ENCODE assay signal across 11 cellular contexts in the genomic region with DNA sequence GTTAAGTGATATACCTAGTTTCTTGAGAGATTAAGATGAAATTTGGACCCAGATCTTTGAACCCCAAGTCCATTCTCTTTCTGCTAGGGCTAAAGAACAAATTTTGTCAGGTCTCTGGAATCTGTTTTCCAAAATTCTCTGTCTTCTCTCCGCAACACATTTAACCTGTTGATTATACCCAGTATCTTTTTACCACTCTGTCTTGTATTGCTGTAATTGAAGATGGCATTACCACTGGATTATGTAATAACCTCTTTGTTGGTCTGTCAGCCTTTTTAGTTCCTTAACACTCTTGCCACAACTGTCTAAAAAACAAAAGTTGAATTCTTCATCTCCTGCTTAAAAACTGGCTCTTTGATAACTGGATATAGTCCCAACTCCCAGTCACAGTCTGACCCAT. TPM values are rescaled to one million over a fixed set of nuclear protein-coding genes. Genes with fewer than 3 reads are reported as not detected.
A peak's percentile ranks its signal among the peaks of the same experiment; 100 is the strongest.
DNase-seq lines count a peak whose midpoint lies in the region; ATAC-seq and FAIRE-seq lines count a peak whose summit lies in the region.
"Had no signal": no experiment of that assay in that cellular context is flagged by ENCODE, and none has a peak within 500 bp of the region (broad histone marks: within the 10 kb centered on the region; RNA-seq: fewer than 3 reads in every experiment).

No MANE protein-coding gene starts in this region.

- H3K27me3 Mint-ChIP-seq in activated T-cell treated with anti-CD3 and anti-CD28 coated beads, Interleukin-2, amount 50 U/mL, for 4 hours (ENCODE audit: low read depth), result no peaks in the 10 kb centered on the region

- ATAC-seq in activated T-cell treated with anti-CD3 and anti-CD28 coated beads, Interleukin-2, amount 50 U/mL, for 4 hours, result no peak
- no peak for ATAC-seq in stimulated activated effector memory CD8-positive, alpha-beta T cell treated with anti-CD3 and anti-CD28 coated beads, Interleukin-12 subunit alpha, Interleukin-12 subunit beta, amount 100 ng/mL, for 72 hours
- ATAC-seq in GM19324 (IDR thresholded peaks at IDR 0.05; ENCODE audit: low FRiP score, unreplicated experiment), result no peak

- H3K9me3 ChIP-seq in SK-N-MC (ENCODE audit: low read depth, low read length), result no peaks in the 10 kb centered on the region
- H3K9me3 ChIP-seq in iPS-15b (ENCODE audit: control insufficient read depth, insufficient read depth, low read length), result no peaks in the 10 kb centered on the region

- peak overlapping the region; percentile 27 for H3K4me3 Mint-ChIP-seq in activated T-cell treated with anti-CD3 and anti-CD28 coated beads, Interleukin-2, amount 50 U/mL, for 4 hours
- H3K4me3 Mint-ChIP-seq in stimulated activated effector memory CD8-positive, alpha-beta T cell treated with anti-CD3 and anti-CD28 coated beads, Interleukin-12 subunit alpha, Interleukin-12 subunit beta, amount 100 ng/mL, for 72 hours, result peak overlapping the region; percentile 2

- H3K4me3 ChIP-seq in SK-N-MC (0 out of 2 replicates have a peak overlapping the region, but pooled peaks have one; percentile 26), iPS-15b (ENCODE audit: low read depth, low read length) (peak overlapping the region; percentile 18)

- H3K9me3 Mint-ChIP-seq in activated T-cell treated with anti-CD3 and anti-CD28 coated beads, Interleukin-2, amount 50 U/mL, for 4 hours, result no peaks in the 10 kb centered on the region
- no peaks in the 10 kb centered on the region for H3K9me3 Mint-ChIP-seq in stimulated activated effector memory CD8-positive, alpha-beta T cell treated with anti-CD3 and anti-CD28 coated beads, Interleukin-12 subunit alpha, Interleukin-12 subunit beta, amount 100 ng/mL, for 72 hours

- H3K27me3 ChIP-seq in iPS-15b (ENCODE audit: control insufficient read depth, insufficient read depth, low read length), result no peaks in the 10 kb centered on the region

- no peak for FAIRE-seq in RCC 7860 (lab: Jason Lieb, UNC)

- H3K27ac ChIP-seq in SK-N-MC, result 0 out of 2 replicates have a peak overlapping the region, but pooled peaks have one; percentile 39

- peaks cover 55% of the 10 kb centered on the region for H3K36me3 ChIP-seq in SK-N-MC (ENCODE audit: insufficient read depth, low read length)
- H3K36me3 ChIP-seq in iPS-15b (ENCODE audit: control insufficient read depth, insufficient read depth, low read length), result peaks cover 3% of the 10 kb centered on the region

- no peak overlapping the region for H3K27ac Mint-ChIP-seq in stimulated activated effector memory CD8-positive, alpha-beta T cell treated with anti-CD3 and anti-CD28 coated beads, Interleukin-12 subunit alpha, Interleukin-12 subunit beta, amount 100 ng/mL, for 72 hours

- H3K4me1 Mint-ChIP-seq in activated T-cell treated with anti-CD3 and anti-CD28 coated beads, Interleukin-2, amount 50 U/mL, for 4 hours (ENCODE audit: low read depth), result peaks cover 43% of the 10 kb centered on the region
- H3K4me1 Mint-ChIP-seq in stimulated activated effector memory CD8-positive, alpha-beta T cell treated with anti-CD3 and anti-CD28 coated beads, Interleukin-12 subunit alpha, Interleukin-12 subunit beta, amount 100 ng/mL, for 72 hours, result peaks cover 28% of the 10 kb centered on the region

- H3K36me3 Mint-ChIP-seq in activated T-cell treated with anti-CD3 and anti-CD28 coated beads, Interleukin-2, amount 50 U/mL, for 4 hours (ENCODE audit: insufficient read depth), result peaks cover 21% of the 10 kb centered on the region
- H3K36me3 Mint-ChIP-seq in stimulated activated effector memory CD8-positive, alpha-beta T cell treated with anti-CD3 and anti-CD28 coated beads, Interleukin-12 subunit alpha, Interleukin-12 subunit beta, amount 100 ng/mL, for 72 hours, result no peaks in the 10 kb centered on the region

- no peak for DNase-seq in activated T-cell treated with anti-CD3 and anti-CD28 coated beads, Interleukin-2, amount 50 U/mL, for 4 hours
- DNase-seq in activated T-cell treated with anti-CD3 and anti-CD28 coated beads for 4 hours, result no peak
- DNase-seq in SK-N-MC (ENCODE audit: low read depth, low spot score), result no peak
- no peak for DNase-seq in stimulated activated effector memory CD8-positive, alpha-beta T cell treated with anti-CD3 and anti-CD28 coated beads, Interleukin-12 subunit alpha, Interleukin-12 subunit beta, amount 100 ng/mL, for 72 hours (ENCODE audit: low spot score in 2 of 2)
- DNase-seq in GF-D8 (lab: John Stamatoyannopoulos, UW), result no peak
- no peak for DNase-seq in RCC 7860 (ENCODE audit: low spot score)
- DNase-seq: NCI-H1694; nucleus accumbens; stimulated activated CD4-positive, alpha-beta T cell treated with anti-CD3 and anti-CD28 coated beads, Interleukin-4, amount 100 ng/mL, for 24 hours had no signal

- H3K9ac ChIP-seq in SK-N-MC (ENCODE audit: insufficient read length), result no peak overlapping the region
- H3K9ac ChIP-seq in iPS-15b (ENCODE audit: low read depth, low read length), result peak overlapping the region; percentile 16

- peaks cover 9% of the 10 kb centered on the region for H3K4me1 ChIP-seq in iPS-15b (ENCODE audit: control insufficient read depth, insufficient read depth, low read length)

RNA-seq across cellular contexts. Expression of a gene that starts 3.0 kb away (rescaled TPM):
- total RNA-seq in activated T-cell treated with anti-CD3 and anti-CD28 coated beads, Interleukin-2, amount 50 U/mL, for 4 hours, result 100 to 1,000 TPM; 261 to 287 (median 273) TPM

RNA-seq across cellular contexts. Expression of a gene that starts 29.3 kb away (rescaled TPM):
- 1 to 10 TPM; 1.8 to 2.2 (median 1.9) TPM for total RNA-seq in activated T-cell treated with anti-CD3 and anti-CD28 coated beads, Interleukin-2, amount 50 U/mL, for 4 hours
